12 cellular contexts compared by ENCODE assay signal in genomic region chr2:149573760-149574159, GRCh38. TPM values are rescaled to one million over a fixed set of nuclear protein-coding genes. Genes with fewer than 3 reads are reported as not detected.
DNase-seq lines count a peak whose midpoint lies in the region; ATAC-seq and TF ChIP-seq lines count a peak whose summit lies in the region.
"Had no signal": no experiment of that assay in that cellular context is flagged by ENCODE, and none has a peak within 500 bp of the region (broad histone marks: within the 10 kb centered on the region; RNA-seq: fewer than 3 reads in every experiment).

No MANE protein-coding gene starts in this region.

- peaks cover 22% of the 10 kb centered on the region for H3K4me1 Mint-ChIP-seq in activated T-cell treated with anti-CD3 and anti-CD28 coated beads, Interleukin-2, amount 50 U/mL, for 24 hours (ENCODE audit: low read depth)

- DNase-seq in heart right ventricle (no peak), right cardiac atrium (no peak), Peyer's patch (no peak), fibroblast of peridontal ligament (ENCODE audit: extremely low read depth) (peak; percentile 55), upper lobe of right lung (no peak), NCI-H2107 (lab: John Stamatoyannopoulos, UW) (no peak)
- no peak for DNase-seq in activated T-cell treated with anti-CD3 and anti-CD28 coated beads, Interleukin-2, amount 50 U/mL, for 24 hours
- DNase-seq: effector memory CD4-positive, alpha-beta T cell; midbrain; NCI-H1092 treated with DMSO at 0.1 percent for 48 hours; stimulated activated CD4-positive, alpha-beta T cell treated with anti-CD3 and anti-CD28 coated beads, Interleukin-4, amount 100 ng/mL, for 1 hour had no signal

- H3K36me3 ChIP-seq in heart right ventricle (peaks cover 0 to 100% (median 55%) of the 10 kb centered on the region in 9 donors), Peyer's patch (peaks cover 0 to 78% (median 0%) of the 10 kb centered on the region in 3 donors), upper lobe of right lung (peaks cover 87% of the 10 kb centered on the region)

- no peak overlapping the region for H3K27ac ChIP-seq in heart right ventricle
- no peak overlapping the region for H3K27ac ChIP-seq in right cardiac atrium (ENCODE audit: low read length)
- H3K27ac ChIP-seq in Peyer's patch, result no peak overlapping the region
- no peak overlapping the region for H3K27ac ChIP-seq in upper lobe of right lung

- no peak overlapping the region for H3K27ac Mint-ChIP-seq in activated T-cell treated with anti-CD3 and anti-CD28 coated beads, Interleukin-2, amount 50 U/mL, for 24 hours

- no peak overlapping the region for H3K4me3 ChIP-seq in heart right ventricle
- H3K4me3 ChIP-seq in right cardiac atrium (ENCODE audit: low read length), result no peak overlapping the region
- no peak overlapping the region for H3K4me3 ChIP-seq in Peyer's patch
- no peak overlapping the region for H3K4me3 ChIP-seq in upper lobe of right lung

- no peaks in the 10 kb centered on the region for H3K9me3 Mint-ChIP-seq in activated T-cell treated with anti-CD3 and anti-CD28 coated beads, Interleukin-2, amount 50 U/mL, for 24 hours

- no peak for ATAC-seq in heart right ventricle
- ATAC-seq in right cardiac atrium, result no peak
- ATAC-seq in upper lobe of right lung, result no peak
- no peak for ATAC-seq in HG03280 (IDR thresholded peaks at IDR 0.05; ENCODE audit: unreplicated experiment)

- peaks cover 0 to 18% (median 14%) of the 10 kb centered on the region in 9 donors for H3K4me1 ChIP-seq in heart right ventricle
- H3K4me1 ChIP-seq in right cardiac atrium (ENCODE audit: control insufficient read depth, insufficient read depth, low read length), result peaks cover 4% of the 10 kb centered on the region
- H3K4me1 ChIP-seq in Peyer's patch, result peaks cover 0 to 10% (median 0%) of the 10 kb centered on the region in 4 donors
- no peaks in the 10 kb centered on the region for H3K4me1 ChIP-seq in upper lobe of right lung

- H3K4me3 Mint-ChIP-seq in activated T-cell treated with anti-CD3 and anti-CD28 coated beads, Interleukin-2, amount 50 U/mL, for 24 hours, result no peak overlapping the region

- TF ChIP-seq CTCF in heart right ventricle (IDR thresholded peaks at IDR 0.05), result peak in 6 of 9 donors; percentile 20 to 49 (median 32)
- peak in 4 of 6 experiments; percentile 11 to 54 (median 35) for TF ChIP-seq CTCF in Peyer's patch (IDR thresholded peaks at IDR 0.05)
- peak; percentile 36 for TF ChIP-seq CTCF in upper lobe of right lung (IDR thresholded peaks at IDR 0.05)

- H3K27me3 Mint-ChIP-seq in activated T-cell treated with anti-CD3 and anti-CD28 coated beads, Interleukin-2, amount 50 U/mL, for 24 hours, result no peaks in the 10 kb centered on the region

- peaks cover 81% of the 10 kb centered on the region for H3K36me3 Mint-ChIP-seq in activated T-cell treated with anti-CD3 and anti-CD28 coated beads, Interleukin-2, amount 50 U/mL, for 24 hours (ENCODE audit: low read depth)

- TF ChIP-seq POLR2A in Peyer's patch (IDR thresholded peaks at IDR 0.05), result no peak

- H3K27me3 ChIP-seq in heart right ventricle (no peaks in the 10 kb centered on the region), right cardiac atrium (ENCODE audit: control insufficient read depth, insufficient read depth) (no peaks in the 10 kb centered on the region), Peyer's patch (no peaks in the 10 kb centered on the region), upper lobe of right lung (no peaks in the 10 kb centered on the region)

- 66 to 69% methylated on average over 2 of the region's 2 CpGs for WGBS in heart right ventricle, 2 donors
- 61% methylated on average over 2 of the region's 2 CpGs for WGBS in right cardiac atrium

- H3K9me3 ChIP-seq in heart right ventricle (no peaks in the 10 kb centered on the region), right cardiac atrium (ENCODE audit: control insufficient read depth, low read length) (no peaks in the 10 kb centered on the region), Peyer's patch (no peaks in the 10 kb centered on the region), upper lobe of right lung (no peaks in the 10 kb centered on the region)

- intact Hi-C loops in heart right ventricle (cut with DNase I) (no loop called here), right cardiac atrium (cut with DNase I) (no loop called here), upper lobe of right lung (cut with DNase I) (no loop called here)

RNA-seq across cellular contexts. Expression of gene MMADHC, which starts 13.8 kb away (rescaled TPM):
- total RNA-seq in heart right ventricle (100 to 1,000 TPM; 111 to 132 (median 127) TPM), right cardiac atrium (100 to 1,000 TPM in 1 of 4 donors, 10 to 100 TPM in 3; 81.0 to 106 (median 93.9) TPM), Peyer's patch (10 to 100 TPM; 35.5 to 61.6 (median 45.5) TPM), upper lobe of right lung (70.9 TPM)
- polyA plus RNA-seq in heart right ventricle (100 to 1,000 TPM in 1 of 2 donors, 10 to 100 TPM in 1; 20.4 to 119 TPM), right cardiac atrium (80.4 TPM)
